ENCODE assay signal across 10 cellular contexts in the genomic region with DNA sequence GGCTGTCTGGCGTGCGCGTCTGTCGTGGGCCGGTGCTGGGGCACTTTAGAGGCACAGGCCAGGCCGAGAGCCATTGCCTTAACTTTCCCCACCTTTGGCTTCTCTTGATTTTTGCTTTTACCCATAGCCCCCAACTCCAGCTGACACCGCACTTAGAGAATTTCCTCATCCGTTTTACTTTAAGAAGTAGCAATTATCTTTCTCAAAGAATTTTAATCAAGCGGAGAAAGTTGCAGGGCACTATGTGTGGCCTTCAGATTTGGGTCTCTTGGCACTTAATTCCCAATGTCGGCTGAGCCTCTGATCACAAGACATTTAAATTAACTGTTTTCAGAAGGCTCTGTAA. TPM values are rescaled to one million over a fixed set of nuclear protein-coding genes. Genes with fewer than 3 reads are reported as not detected.
A peak's percentile ranks its signal among the peaks of the same experiment; 100 is the strongest.
DNase-seq lines count a peak whose midpoint lies in the region; ATAC-seq and TF ChIP-seq lines count a peak whose summit lies in the region.
"Had no signal": no experiment of that assay in that cellular context is flagged by ENCODE, and none has a peak within 500 bp of the region (broad histone marks: within the 10 kb centered on the region; RNA-seq: fewer than 3 reads in every experiment).

No MANE protein-coding gene starts in this region.

- H3K4me1 ChIP-seq in RWPE2 (ENCODE audit: insufficient read depth, poor library complexity, severe bottlenecking) = peaks cover 21% of the 10 kb centered on the region
- peaks cover 0 to 9% of the 10 kb centered on the region in 2 experiments for H3K4me1 ChIP-seq in trophoblast cell (ENCODE audit: control insufficient read depth in 1 of 2, insufficient read depth in 2 of 2, low read length in 2 of 2)

- ATAC-seq in RWPE2 (ENCODE audit: low read depth) (no peak), HG02678 (IDR thresholded peaks at IDR 0.05; ENCODE audit: unreplicated experiment) (no peak), HG03521 (IDR thresholded peaks at IDR 0.05; ENCODE audit: unreplicated experiment) (no peak), HG02852 (IDR thresholded peaks at IDR 0.05; ENCODE audit: unreplicated experiment) (no peak)
- ATAC-seq: GM12878 had no signal

- no peak overlapping the region for H2BK5ac ChIP-seq in trophoblast cell (ENCODE audit: low read depth, low read length, poor library complexity)

- no peak overlapping the region for H3K18ac ChIP-seq in trophoblast cell (ENCODE audit: low read length)

- intact Hi-C loops in Calu3 (cut with micrococcal nuclease; ENCODE audit: unreplicated experiment) = no loop called here

- no peak overlapping the region for H2AFZ ChIP-seq in trophoblast cell (ENCODE audit: insufficient read depth, low read length, poor library complexity)

- BruUV-seq in Calu3 (replicated peaks; lab: Mats Ljungman, UMichigan) = no TSS peak

- H3K9me3 ChIP-seq in RWPE2 (ENCODE audit: severe bottlenecking) = no peaks in the 10 kb centered on the region
- peaks cover 2% of the 10 kb centered on the region for H3K9me3 ChIP-seq in trophoblast cell (ENCODE audit: insufficient read depth, low read depth, low read length)

- H3K79me2 ChIP-seq in trophoblast cell (ENCODE audit: control insufficient read depth, insufficient read depth, low read length, poor library complexity) = no peaks in the 10 kb centered on the region

- H3K9ac ChIP-seq in trophoblast cell (ENCODE audit: low read length) = no peak overlapping the region

- H2AK5ac ChIP-seq in trophoblast cell (ENCODE audit: low read length) = no peak overlapping the region

- no peaks in the 10 kb centered on the region for H3K9me3 Mint-ChIP-seq in Calu3 (ENCODE audit: low read depth, unreplicated experiment)

- CTCF ChIA-PET in Calu3 (lab: Charles Lee) = interaction anchor here (0.7 kb wide), 1 partner anchor 42 kb away, joined by 8 read pairs; no protein-coding TSS in a partner anchor

- H3K27ac ChIP-seq in RWPE2 (ENCODE audit: poor library complexity, severe bottlenecking) (peak overlapping the region; percentile 41), trophoblast cell (ENCODE audit: low read depth, low read length) (no peak overlapping the region)
- H3K27ac ChIP-seq: coronary artery had no signal

- H3K27me3 Mint-ChIP-seq in Calu3 (ENCODE audit: unreplicated experiment) = no peaks in the 10 kb centered on the region

- H4K91ac ChIP-seq in trophoblast cell (ENCODE audit: low read depth, low read length) = no peak overlapping the region

- H2BK120ac ChIP-seq in trophoblast cell (ENCODE audit: insufficient read depth, low read length, poor library complexity) = no peak overlapping the region

- H3K4me3 Mint-ChIP-seq in Calu3 (ENCODE audit: low read depth, unreplicated experiment) = peak overlapping the region; percentile 79

- no peaks in the 10 kb centered on the region for H3K79me1 ChIP-seq in trophoblast cell (ENCODE audit: low read length)

- DNase-seq in Calu3 = no peak
- peak; percentile 73 for DNase-seq in RWPE2 (ENCODE audit: low spot score)
- DNase-seq in fibroblast of pulmonary artery (ENCODE audit: low read depth) = no peak
- DNase-seq in trophoblast cell = no peak
- DNase-seq in activated CD4-positive, alpha-beta T cell treated with anti-CD3 and anti-CD28 coated beads, Interleukin-2, amount 50 U/mL, for 1 hour = no peak

- H3K4me3 ChIP-seq in RWPE2 (ENCODE audit: severe bottlenecking) (peak overlapping the region; percentile 96), fibroblast of pulmonary artery (replicated peaks; ENCODE audit: low read depth, low read length) (peak overlapping the region; percentile 66), trophoblast cell (ENCODE audit: low read depth, low read length) (no peak overlapping the region)
- H3K4me3 ChIP-seq: GM12878 had no signal

- no peak overlapping the region for H3K14ac ChIP-seq in trophoblast cell (ENCODE audit: low read length)

- H3K4me2 ChIP-seq in trophoblast cell (ENCODE audit: low read length) = peak overlapping the region; percentile 83

- peaks cover 51% of the 10 kb centered on the region for H3K36me3 ChIP-seq in RWPE2 (ENCODE audit: low read depth)
- no peaks in the 10 kb centered on the region for H3K36me3 ChIP-seq in trophoblast cell (ENCODE audit: control insufficient read depth in 1 of 2, insufficient read depth in 2 of 2, low read length in 2 of 2)

- H4K12ac ChIP-seq in trophoblast cell (ENCODE audit: low read depth, low read length) = no peak overlapping the region

- no CpG with 5 or more reads among the region's 10 CpGs for WGBS in trophoblast cell (ENCODE audit: extremely low coverage, insufficient coverage, insufficient read length)

- H4K8ac ChIP-seq in trophoblast cell (ENCODE audit: low read depth, low read length) = no peak overlapping the region

- H3K23ac ChIP-seq in trophoblast cell (ENCODE audit: low read length) = no peak overlapping the region

- peaks cover 44% of the 10 kb centered on the region for H3K4me1 Mint-ChIP-seq in Calu3 (ENCODE audit: low read depth, unreplicated experiment)

- H3K27me3 ChIP-seq in RWPE2 (ENCODE audit: insufficient read depth, poor library complexity, severe bottlenecking) (no peaks in the 10 kb centered on the region), trophoblast cell (ENCODE audit: insufficient read depth, low read length) (peaks cover 34% of the 10 kb centered on the region)

- peaks cover 81% of the 10 kb centered on the region for H3K36me3 Mint-ChIP-seq in Calu3 (ENCODE audit: insufficient read depth, unreplicated experiment)

- no peak for TF ChIP-seq CTCF in Calu3 (IDR thresholded peaks at IDR 0.05; ENCODE audit: unreplicated experiment)
- TF ChIP-seq CTCF in RWPE2 (IDR thresholded peaks at IDR 0.05; ENCODE audit: poor library complexity, severe bottlenecking) = no peak
- TF ChIP-seq CTCF in fibroblast of pulmonary artery (IDR thresholded peaks at IDR 0.05; ENCODE audit: low read length, missing control alignments) = no peak

- no peak overlapping the region for H2BK12ac ChIP-seq in trophoblast cell (ENCODE audit: low read length)

- H3K27ac Mint-ChIP-seq in Calu3 (ENCODE audit: unreplicated experiment) = peak overlapping the region; percentile 60

- no peak overlapping the region for H3K4ac ChIP-seq in trophoblast cell (ENCODE audit: low read depth, low read length)

RNA-seq across cellular contexts. Expression of gene ALDH1A3, which starts 1.2 kb away (rescaled TPM):
- total RNA-seq in Calu3 (2022) = 666 and 983 TPM in 2 replicates
- 1.6 and 2.0 TPM in 2 replicates for polyA plus RNA-seq in trophoblast cell (2013)

RNA-seq across cellular contexts. Expression of gene LRRK1, which starts 38.3 kb away (rescaled TPM):
- total RNA-seq in Calu3 (2022) = 20.1 and 21.3 TPM in 2 replicates
- 1.1 and 1.2 TPM in 2 replicates for polyA plus RNA-seq in trophoblast cell (2013)
